8 cellular contexts compared by ENCODE assay signal in genomic region chr15:85795320-85795668, GRCh38. TPM values are rescaled to one million over a fixed set of nuclear protein-coding genes. Genes with fewer than 3 reads are reported as not detected.
DNase-seq lines count a peak whose midpoint lies in the region; ATAC-seq and TF ChIP-seq lines count a peak whose summit lies in the region.

No MANE protein-coding gene starts in this region.

- H3K36me3 Mint-ChIP-seq in glutamatergic neuron (ENCODE audit: unreplicated experiment), result no peaks in the 10 kb centered on the region
- no peaks in the 10 kb centered on the region for H3K36me3 Mint-ChIP-seq in stimulated activated memory B cell treated with anti-CD40 and anti-IgM and Interleukin-4, amounts not matched to agents 10 μg/mL and 1 μg/mL and 100 μg/mL, for 72 hours

- H3K9me3 ChIP-seq in SJSA1 (replicated peaks), result no peaks in the 10 kb centered on the region

- H3K4me1 ChIP-seq in SJSA1 (replicated peaks), result peaks cover 14% of the 10 kb centered on the region

- H3K4me3 ChIP-seq in SJSA1, result peak overlapping the region; percentile 97

- intact Hi-C loops in sciatic nerve (cut with DNase I), result no loop called here

- no peak for TF ChIP-seq CTCF in glutamatergic neuron (IDR thresholded peaks at IDR 0.05; ENCODE audit: partially characterized antibody, unreplicated experiment)

- H3K27ac Mint-ChIP-seq in glutamatergic neuron (ENCODE audit: unreplicated experiment), result peak overlapping the region; percentile 57
- peak overlapping the region; percentile 55 for H3K27ac Mint-ChIP-seq in stimulated activated memory B cell treated with anti-CD40 and anti-IgM and Interleukin-4, amounts not matched to agents 10 μg/mL and 1 μg/mL and 100 μg/mL, for 72 hours

- DNase-seq in NCI-H748 (lab: John Stamatoyannopoulos, UW; ENCODE audit: unreplicated experiment) (peak; percentile 25), NCI-H748 treated with DMSO at 0.1 percent for 48 hours (lab: John Stamatoyannopoulos, UW) (no peak), SJSA1 (ENCODE audit: low read depth in 1 of 2, low spot score in 2 of 2) (peak in 1 of 2 experiments; percentile 49), glutamatergic neuron (no peak), NCI-H146 (lab: John Stamatoyannopoulos, UW) (no peak), foreskin melanocyte (no peak), sciatic nerve (ENCODE audit: low spot score) (no peak)

- H3K9me3 Mint-ChIP-seq in glutamatergic neuron (ENCODE audit: unreplicated experiment), result peaks cover 8% of the 10 kb centered on the region
- no peaks in the 10 kb centered on the region for H3K9me3 Mint-ChIP-seq in stimulated activated memory B cell treated with anti-CD40 and anti-IgM and Interleukin-4, amounts not matched to agents 10 μg/mL and 1 μg/mL and 100 μg/mL, for 72 hours

- H3K36me3 ChIP-seq in SJSA1, result peaks cover 5% of the 10 kb centered on the region

- H3K27ac ChIP-seq in SJSA1, result no peak overlapping the region

- H3K4me3 Mint-ChIP-seq in glutamatergic neuron (ENCODE audit: unreplicated experiment), result peak overlapping the region; percentile 74
- peak overlapping the region; percentile 85 for H3K4me3 Mint-ChIP-seq in stimulated activated memory B cell treated with anti-CD40 and anti-IgM and Interleukin-4, amounts not matched to agents 10 μg/mL and 1 μg/mL and 100 μg/mL, for 72 hours

- no peaks in the 10 kb centered on the region for H3K27me3 ChIP-seq in SJSA1 (replicated peaks)

- ATAC-seq in stimulated activated memory B cell treated with anti-CD40 and anti-IgM and Interleukin-4, amounts not matched to agents 10 μg/mL and 1 μg/mL and 100 μg/mL, for 72 hours, result no peak
- no peak for ATAC-seq in sciatic nerve

- peaks cover 9% of the 10 kb centered on the region for H3K27me3 Mint-ChIP-seq in glutamatergic neuron (ENCODE audit: unreplicated experiment)
- H3K27me3 Mint-ChIP-seq in stimulated activated memory B cell treated with anti-CD40 and anti-IgM and Interleukin-4, amounts not matched to agents 10 μg/mL and 1 μg/mL and 100 μg/mL, for 72 hours, result peaks cover 10% of the 10 kb centered on the region

- peaks cover 30% of the 10 kb centered on the region for H3K4me1 Mint-ChIP-seq in glutamatergic neuron (ENCODE audit: low read depth, unreplicated experiment)
- peaks cover 28% of the 10 kb centered on the region for H3K4me1 Mint-ChIP-seq in stimulated activated memory B cell treated with anti-CD40 and anti-IgM and Interleukin-4, amounts not matched to agents 10 μg/mL and 1 μg/mL and 100 μg/mL, for 72 hours

RNA-seq across cellular contexts. Expression of gene KLHL25, which starts 0.6 kb away (rescaled TPM):
- 4.0 and 4.3 TPM in 2 replicates for total RNA-seq in SJSA1 (2014; rRNA removed; shearing (Covaris generic))
- total RNA-seq in glutamatergic neuron (ENCODE audit: unreplicated experiment), result 45.1 TPM
- total RNA-seq in sciatic nerve, result 6.2 TPM
